21 cellular contexts compared by ENCODE assay signal in genomic region chr6:11805259-11806053, GRCh38. TPM values are rescaled to one million over a fixed set of nuclear protein-coding genes. Genes with fewer than 3 reads are reported as not detected.
A peak's percentile ranks its signal among the peaks of the same experiment; 100 is the strongest.
DNase-seq lines count a peak whose midpoint lies in the region; TF ChIP-seq lines count a peak whose summit lies in the region.
"Had no signal": no experiment of that assay in that cellular context is flagged by ENCODE, and none has a peak within 500 bp of the region (broad histone marks: within the 10 kb centered on the region; RNA-seq: fewer than 3 reads in every experiment).

No MANE protein-coding gene starts in this region.

- TF ChIP-seq CTCF in RWPE1 (conservative IDR thresholded peaks at IDR 0.05; ENCODE audit: low read depth) (no peak), nephron progenitor cell (IDR thresholded peaks at IDR 0.05) (no peak), coronary artery (IDR thresholded peaks at IDR 0.05) (no peak)

- H3K36me3 ChIP-seq in ES-I3 (ENCODE audit: insufficient read depth, low read length) (no peaks in the 10 kb centered on the region), esophagus (ENCODE audit: control insufficient read depth in 2 of 2, insufficient read depth in 2 of 2, low read length in 1 of 2) (no peaks in the 10 kb centered on the region)
- H3K36me3 ChIP-seq: heart left ventricle had no signal

- no peaks in the 10 kb centered on the region for H3K27me3 ChIP-seq in esophagus (ENCODE audit: control insufficient read depth in 1 of 2, insufficient read depth in 2 of 2, low read length in 2 of 2)
- H3K27me3 ChIP-seq: heart left ventricle had no signal

- WGBS in esophagus, 2 donors: 55 to 69% methylated on average over 13 of the region's 13 CpGs

- no peaks in the 10 kb centered on the region for H3K9me3 Mint-ChIP-seq in nephron progenitor cell
- H3K9me3 Mint-ChIP-seq: naive thymus-derived CD8-positive, alpha-beta T cell had no signal

- H3K4me3 ChIP-seq in esophagus (ENCODE audit: low read depth in 1 of 2, low read length in 2 of 2) (no peak overlapping the region), coronary artery (no peak overlapping the region)
- H3K4me3 ChIP-seq: heart left ventricle had no signal

- H3K4me1 Mint-ChIP-seq in nephron progenitor cell: peaks cover 43% of the 10 kb centered on the region

- peaks cover 4% of the 10 kb centered on the region for H3K27me3 Mint-ChIP-seq in nephron progenitor cell (ENCODE audit: low read depth, poor library complexity)

- H3K36me3 Mint-ChIP-seq in nephron progenitor cell (ENCODE audit: low read depth): no peaks in the 10 kb centered on the region
- H3K36me3 Mint-ChIP-seq: naive thymus-derived CD8-positive, alpha-beta T cell had no signal

- no peak overlapping the region for H3K4me3 Mint-ChIP-seq in nephron progenitor cell

- H3K4me1 ChIP-seq in ES-I3 (ENCODE audit: insufficient read depth, low read length) (peaks cover 18% of the 10 kb centered on the region), esophagus (ENCODE audit: control insufficient read depth in 2 of 2, insufficient read depth in 2 of 2, low read length in 1 of 2) (peaks cover 2 to 11% of the 10 kb centered on the region in 2 donors)

- CTCF ChIA-PET in RWPE1 (lab: Yijun Ruan, JAX): no interaction called here

- no peaks in the 10 kb centered on the region for H3K9me3 ChIP-seq in ES-I3 (ENCODE audit: control insufficient read depth, insufficient read depth, low read length)
- no peaks in the 10 kb centered on the region for H3K9me3 ChIP-seq in esophagus (ENCODE audit: control insufficient read depth in 2 of 2, insufficient read depth in 1 of 2, low read depth in 1 of 2, low read length in 1 of 2)
- H3K9me3 ChIP-seq: heart left ventricle had no signal

- no peak overlapping the region for H3K27ac ChIP-seq in RWPE1
- peak overlapping the region; percentile 48 to 81 for H3K27ac ChIP-seq in esophagus (ENCODE audit: low read depth in 2 of 2, low read length in 1 of 2)
- H3K27ac ChIP-seq in coronary artery: no peak overlapping the region
- H3K27ac ChIP-seq: C4-2B, heart left ventricle, HL-60 had no signal

- DNase-seq in RWPE1 (ENCODE audit: low spot score) (peak; percentile 63), nephron progenitor cell (no peak), NCI-H1048 (lab: John Stamatoyannopoulos, UW) (no peak), retina (no peak), coronary artery (ENCODE audit: low spot score) (no peak), SIG-M5 (lab: John Stamatoyannopoulos, UW) (no peak)
- DNase-seq: ACHN; activated CD8-positive, alpha-beta memory T cell treated with anti-CD3 and anti-CD28 coated beads, Interleukin-2, amount 50 U/mL, for 48 hours; activated naive CD4-positive, alpha-beta T cell; effector memory CD4-positive, alpha-beta T cell; GF-D8; heart left ventricle; islet precursor cell; NCI-H2081; stimulated activated CD4-positive, alpha-beta T cell treated with anti-CD3 and anti-CD28 coated beads, Interleukin-4, amount 100 ng/mL, for 24 hours; SW 1271 had no signal

- peak overlapping the region; percentile 2; the same call in 1 of the 2 replicates for H3K9ac ChIP-seq in ES-I3 (ENCODE audit: low read depth, low read length)

- peak overlapping the region; percentile 43 for H3K27ac Mint-ChIP-seq in nephron progenitor cell

- POLR2A ChIA-PET in RWPE1 (lab: Yijun Ruan, JAX; ENCODE audit: low non-redundant PET): no interaction called here

RNA-seq across cellular contexts. Expression of gene ADTRP, which starts 26.9 kb away (rescaled TPM):
- polyA plus RNA-seq in esophagus: under 1 TPM; 0.31 to 0.35 TPM

Comparison
In these comparisons a context has a peak if more than half of its experiments do, and no peak if none do; other contexts are left out.
1. H3K27ac ChIP-seq: peak in esophagus (2 of 2); none in RWPE1 (single experiment) and coronary artery (0 of 2).